1 cellular context compared by ENCODE assay signal in genomic region chr17:56913867-56914640, GRCh38.
TF ChIP-seq lines count a peak whose summit lies in the region.

TSS of gene TRIM25 (minus strand) at chr17:56914049. CDS start at chr17:56913988, 61 bp downstream.

TF ChIP-seq in K562, 482 proteins besides CTCF, POLR2A, EP300 and RAD21 (continued from another document):
- no peak for TF ChIP-seq ZNF609 (CRISPR knock-in tag; IDR thresholded peaks at IDR 0.05; ENCODE audit: borderline replicate concordance)
